ENCODE assay signal across 16 cellular contexts in the genomic region with DNA sequence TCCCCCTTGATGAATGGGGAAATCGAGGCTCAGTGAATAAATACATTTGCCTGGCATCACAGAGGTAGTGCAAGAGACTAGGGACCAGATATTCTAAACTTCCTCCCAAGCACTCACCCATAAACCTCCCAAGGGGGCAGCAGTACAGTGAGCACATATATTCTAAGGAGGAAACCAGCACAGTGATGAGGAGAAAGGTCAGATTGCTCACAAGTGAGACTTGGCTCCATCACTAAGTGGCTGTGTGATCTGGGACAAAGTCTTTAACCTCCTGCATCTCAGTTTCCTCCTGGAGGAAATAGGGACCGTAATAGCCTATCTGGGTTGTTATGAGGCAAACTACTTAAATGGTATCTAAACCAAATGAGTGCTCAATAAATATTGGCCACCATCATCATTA. TPM values are rescaled to one million over a fixed set of nuclear protein-coding genes. Genes with fewer than 3 reads are reported as not detected.
DNase-seq lines count a peak whose midpoint lies in the region; TF ChIP-seq lines count a peak whose summit lies in the region.
"Had no signal": no experiment of that assay in that cellular context is flagged by ENCODE, and none has a peak within 500 bp of the region (broad histone marks: within the 10 kb centered on the region; RNA-seq: fewer than 3 reads in every experiment).

No MANE protein-coding gene starts in this region.

- H3K9ac ChIP-seq in BLaER1 = no peak overlapping the region
- no peak overlapping the region for H3K9ac ChIP-seq in Karpas-422 (ENCODE audit: low read length)
- H3K9ac ChIP-seq: GM23248 had no signal

- H3K27ac Mint-ChIP-seq in neural crest cell (ENCODE audit: unreplicated experiment) (no peak overlapping the region), progenitor cell of endocrine pancreas (no peak overlapping the region)
- H3K27ac Mint-ChIP-seq: CD4-positive, alpha-beta T cell had no signal

- H3K4me2 ChIP-seq in BLaER1 (peak overlapping the region; percentile 6; the same call in 1 of the 2 replicates), Karpas-422 (ENCODE audit: low read depth, low read length, poor library complexity, severe bottlenecking) (no peak overlapping the region)

- peaks cover 47% of the 10 kb centered on the region for H4K20me1 ChIP-seq in BLaER1
- no peaks in the 10 kb centered on the region for H4K20me1 ChIP-seq in Karpas-422 (ENCODE audit: insufficient read depth, low read depth, low read length)

- intact Hi-C loops in tibial artery (cut with DNase I; ENCODE audit: low total_unique reads) = no loop called here

- H3K4me1 Mint-ChIP-seq in neural crest cell (peaks cover 43% of the 10 kb centered on the region), progenitor cell of endocrine pancreas (ENCODE audit: low read depth) (peaks cover 7% of the 10 kb centered on the region)

- H2AFZ ChIP-seq in Karpas-422 (ENCODE audit: low read length) = no peak overlapping the region
- H2AFZ ChIP-seq: GM23248 had no signal

- peak overlapping the region; percentile 69 for H3K4me3 Mint-ChIP-seq in neural crest cell
- no peak overlapping the region for H3K4me3 Mint-ChIP-seq in progenitor cell of endocrine pancreas (ENCODE audit: low read depth)
- H3K4me3 Mint-ChIP-seq: CD4-positive, alpha-beta T cell had no signal

- H3K79me2 ChIP-seq in Karpas-422 (ENCODE audit: low read length) = no peaks in the 10 kb centered on the region

- H3K27me3 ChIP-seq in BLaER1 (peaks cover 48% of the 10 kb centered on the region), Karpas-422 (ENCODE audit: low read length) (no peaks in the 10 kb centered on the region), MG63 (peaks cover 26% of the 10 kb centered on the region), tibial artery (peaks cover 0 to 45% of the 10 kb centered on the region in 2 donors)
- H3K27me3 ChIP-seq: BE2C had no signal

- no peak overlapping the region for H3K27ac ChIP-seq in BLaER1
- no peak overlapping the region for H3K27ac ChIP-seq in Karpas-422 (ENCODE audit: low read length)
- H3K27ac ChIP-seq in tibial artery = no peak overlapping the region
- H3K27ac ChIP-seq: C4-2B, GM23248 had no signal

- DNase-seq in Karpas-422 (peak; percentile 42), dermis blood vessel endothelial cell (peak; percentile 37), neural crest cell (ENCODE audit: low read depth, low spot score) (no peak), MG63 (no peak), progenitor cell of endocrine pancreas (ENCODE audit: low spot score, unreplicated experiment) (no peak), tibial artery (no peak)
- DNase-seq: ACHN; BE2C; Caco-2; CD4-positive, alpha-beta T cell; GDM1; GM23248; HCEC 1CT had no signal

- H3K36me3 ChIP-seq in BLaER1 (no peaks in the 10 kb centered on the region), Karpas-422 (ENCODE audit: insufficient read depth, low read length) (no peaks in the 10 kb centered on the region), MG63 (no peaks in the 10 kb centered on the region), tibial artery (no peaks in the 10 kb centered on the region)

- H3K4me1 ChIP-seq in BLaER1 = peaks cover 20% of the 10 kb centered on the region
- no peaks in the 10 kb centered on the region for H3K4me1 ChIP-seq in Karpas-422 (ENCODE audit: low read length)
- peaks cover 0 to 25% (median 15%) of the 10 kb centered on the region in 4 donors for H3K4me1 ChIP-seq in tibial artery
- H3K4me1 ChIP-seq: BE2C had no signal

- H3K9me3 ChIP-seq in BLaER1 (no peaks in the 10 kb centered on the region), Karpas-422 (ENCODE audit: low read length) (no peaks in the 10 kb centered on the region), MG63 (no peaks in the 10 kb centered on the region), tibial artery (no peaks in the 10 kb centered on the region)
- H3K9me3 ChIP-seq: BE2C, Caco-2 had no signal

- H3K9me3 Mint-ChIP-seq in neural crest cell (no peaks in the 10 kb centered on the region), progenitor cell of endocrine pancreas (ENCODE audit: low read depth) (no peaks in the 10 kb centered on the region)
- H3K9me3 Mint-ChIP-seq: CD4-positive, alpha-beta T cell had no signal

- no peaks in the 10 kb centered on the region for H3K36me3 Mint-ChIP-seq in neural crest cell (ENCODE audit: low read depth)
- H3K36me3 Mint-ChIP-seq in progenitor cell of endocrine pancreas (ENCODE audit: insufficient read depth) = no peaks in the 10 kb centered on the region

- H3K4me3 ChIP-seq in BLaER1 = no peak overlapping the region
- H3K4me3 ChIP-seq in Karpas-422 (ENCODE audit: low read length) = no peak overlapping the region
- H3K4me3 ChIP-seq in MG63 = no peak overlapping the region
- no peak overlapping the region for H3K4me3 ChIP-seq in tibial artery
- H3K4me3 ChIP-seq: GM23248 had no signal

- TF ChIP-seq CTCF in neural crest cell (conservative IDR thresholded peaks at IDR 0.05) = no peak
- no peak for TF ChIP-seq CTCF in progenitor cell of endocrine pancreas (IDR thresholded peaks at IDR 0.05; ENCODE audit: unreplicated experiment)
- no peak for TF ChIP-seq CTCF in tibial artery (IDR thresholded peaks at IDR 0.05)

- H3K27me3 Mint-ChIP-seq in neural crest cell (ENCODE audit: low read depth) (peaks cover 77% of the 10 kb centered on the region), progenitor cell of endocrine pancreas (peaks cover 84% of the 10 kb centered on the region)

- H3K9me2 ChIP-seq in Karpas-422 (replicated peaks; ENCODE audit: insufficient read depth, low read length) = no peaks in the 10 kb centered on the region

RNA-seq across cellular contexts. Expression of gene PLXNA4, which starts 4.3 kb away (rescaled TPM):
- total RNA-seq in Karpas-422 (2014; rRNA removed; shearing (Covaris generic); ENCODE audit: low replicate concordance) = 0.29 and 0.48 TPM in 2 replicates
- total RNA-seq in dermis blood vessel endothelial cell (1.5 and 14.9 TPM in 2 replicates), neural crest cell (21.7 and 22.9 TPM in 2 replicates), progenitor cell of endocrine pancreas (0.38 and 0.40 TPM in 2 replicates)
- total RNA-seq in MG63 (2014; rRNA removed; shearing (Covaris generic); ENCODE audit: low replicate concordance) = not detected in 2 replicates
- total RNA-seq: HT-29 had no signal

Comparison
In these comparisons a context has a peak if more than half of its experiments do, and no peak if none do; other contexts are left out.
1. DNase-seq: peak in Karpas-422 (single experiment) and dermis blood vessel endothelial cell (single experiment); none in neural crest cell (single experiment), MG63 (single experiment), progenitor cell of endocrine pancreas (single experiment) and tibial artery (0 of 2).